In the genomic region with DNA sequence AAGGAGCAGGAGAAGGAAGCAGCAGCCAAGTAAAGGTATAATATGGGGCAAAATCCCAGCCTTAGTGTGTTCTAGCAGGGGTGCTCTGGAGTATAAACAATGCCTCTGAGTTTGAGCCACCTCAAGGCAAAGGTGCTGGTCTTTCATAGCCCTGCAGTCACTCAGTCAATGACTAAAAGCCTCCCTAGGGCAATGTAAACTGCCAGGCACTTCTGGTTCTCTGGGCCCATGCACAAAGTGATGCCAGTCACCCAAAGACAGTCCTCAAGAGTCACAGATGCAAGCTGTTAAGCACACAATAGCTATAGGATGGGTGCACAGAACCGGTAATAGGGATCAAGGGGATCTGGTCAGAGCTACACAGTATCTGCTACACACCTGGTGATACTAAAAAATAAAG, we compare ENCODE assay signal across 17 cellular contexts. TPM values are rescaled to one million over a fixed set of nuclear protein-coding genes. Genes with fewer than 3 reads are reported as not detected.
DNase-seq lines count a peak whose midpoint lies in the region; ATAC-seq and TF ChIP-seq lines count a peak whose summit lies in the region.
"Had no signal": no experiment of that assay in that cellular context is flagged by ENCODE, and none has a peak within 500 bp of the region (broad histone marks: within the 10 kb centered on the region; RNA-seq: fewer than 3 reads in every experiment).

No MANE protein-coding gene starts in this region.

- TF ChIP-seq CTCF in A673 (conservative IDR thresholded peaks at IDR 0.05; ENCODE audit: low read depth, low read length), result no peak
- no peak for TF ChIP-seq CTCF in coronary artery (IDR thresholded peaks at IDR 0.05)

- H3K4me1 ChIP-seq in A673 (ENCODE audit: insufficient read depth, low read length, poor library complexity, severe bottlenecking), result peaks cover 30% of the 10 kb centered on the region
- H3K4me1 ChIP-seq in CD4-positive, CD25-positive, alpha-beta regulatory T cell (ENCODE audit: control insufficient read depth, insufficient read depth, low read length, poor library complexity, severe bottlenecking), result no peaks in the 10 kb centered on the region

- H3K27me3 Mint-ChIP-seq in CD4-positive, CD25-positive, alpha-beta regulatory T cell, result no peaks in the 10 kb centered on the region
- H3K27me3 Mint-ChIP-seq: IgD-negative memory B cell had no signal

- H3K27me3 ChIP-seq in A673 (replicated peaks; ENCODE audit: insufficient read depth, low read depth, low read length, poor library complexity), result no peaks in the 10 kb centered on the region
- H3K27me3 ChIP-seq in CD4-positive, CD25-positive, alpha-beta regulatory T cell (ENCODE audit: control insufficient read depth, insufficient read depth, low read length), result no peaks in the 10 kb centered on the region
- H3K27me3 ChIP-seq: BLaER1 treated with 17β-estradiol and CSF1 and Interleukin-3, amounts not matched to agents 10 nM and 100 nM had no signal

- H3K36me3 Mint-ChIP-seq in CD4-positive, CD25-positive, alpha-beta regulatory T cell, result peaks cover 21% of the 10 kb centered on the region
- H3K36me3 Mint-ChIP-seq: IgD-negative memory B cell had no signal

- DNase-seq in A673 (ENCODE audit: low spot score), result no peak
- DNase-seq in CD4-positive, CD25-positive, alpha-beta regulatory T cell, result no peak
- peak; percentile 59 for DNase-seq in NCI-H524 treated with DMSO at 0.1 percent for 48 hours (lab: John Stamatoyannopoulos, UW)
- peak; percentile 31 for DNase-seq in coronary artery (ENCODE audit: low spot score)
- no peak for DNase-seq in NCI-H2196 treated with DMSO at 0.1 percent for 48 hours (lab: John Stamatoyannopoulos, UW; ENCODE audit: unreplicated experiment)
- no peak for DNase-seq in HPDE6-E6E7 (ENCODE audit: extremely low spot score)
- DNase-seq: DMS 273 treated with DMSO at 0.1 percent for 48 hours, GDM1, NCI-H1417 treated with DMSO at 0.1 percent for 48 hours, NCI-H2029 treated with DMSO at 0.1 percent for 48 hours, NCI-H774, PC-9, T-helper 1 cell, T1000 had no signal

- CTCF ChIA-PET in A673 (lab: Charles Lee), result no interaction called here

- H3K4me1 Mint-ChIP-seq in CD4-positive, CD25-positive, alpha-beta regulatory T cell, result peaks cover 19 to 54% (median 34%) of the 10 kb centered on the region in 4 donors

- no peak overlapping the region for H3K4me3 Mint-ChIP-seq in CD4-positive, CD25-positive, alpha-beta regulatory T cell
- H3K4me3 Mint-ChIP-seq: IgD-negative memory B cell had no signal

- H3K9me3 ChIP-seq in A673 (ENCODE audit: low read depth, low read length, poor library complexity, severe bottlenecking), result no peaks in the 10 kb centered on the region
- H3K9me3 ChIP-seq in CD4-positive, CD25-positive, alpha-beta regulatory T cell (ENCODE audit: control insufficient read depth in 2 of 2, low read length in 2 of 2), result no peaks in the 10 kb centered on the region

- H3K36me3 ChIP-seq in A673 (ENCODE audit: insufficient read depth, low read length, poor library complexity, severe bottlenecking), result no peaks in the 10 kb centered on the region
- H3K36me3 ChIP-seq in CD4-positive, CD25-positive, alpha-beta regulatory T cell (ENCODE audit: control insufficient read depth, insufficient read depth, low read length), result peaks cover 4% of the 10 kb centered on the region

- H3K4me3 ChIP-seq in A673 (ENCODE audit: low read depth, low read length, poor library complexity, severe bottlenecking), result no peak overlapping the region
- H3K4me3 ChIP-seq in CD4-positive, CD25-positive, alpha-beta regulatory T cell (ENCODE audit: low read depth, low read length), result no peak overlapping the region
- no peak overlapping the region for H3K4me3 ChIP-seq in coronary artery
- H3K4me3 ChIP-seq: BLaER1 treated with 17β-estradiol and CSF1 and Interleukin-3, amounts not matched to agents 10 nM and 100 nM; PC-9 had no signal

- H3K27ac ChIP-seq in A673 (ENCODE audit: low read depth, low read length, poor library complexity, severe bottlenecking) (peak overlapping the region; percentile 62), coronary artery (no peak overlapping the region)
- no peak overlapping the region for H3K27ac ChIP-seq in CD4-positive, CD25-positive, alpha-beta regulatory T cell (ENCODE audit: insufficient read depth, low read length, poor library complexity, severe bottlenecking)
- H3K27ac ChIP-seq: BLaER1 treated with 17β-estradiol and CSF1 and Interleukin-3, amounts not matched to agents 10 nM and 100 nM; PC-9 had no signal

- POLR2A ChIA-PET in A673 (lab: Charles Lee; ENCODE audit: low non-redundant PET), result no interaction called here

- BruUV-seq in A673 (replicated peaks; lab: Mats Ljungman, UMichigan), result no TSS peak

- intact Hi-C loops in A673 (cut with micrococcal nuclease; ENCODE audit: unreplicated experiment), result no loop called here

- peak overlapping the region; percentile 0 to 72 (median 37) for H3K27ac Mint-ChIP-seq in CD4-positive, CD25-positive, alpha-beta regulatory T cell

- no peaks in the 10 kb centered on the region for H3K9me3 Mint-ChIP-seq in CD4-positive, CD25-positive, alpha-beta regulatory T cell
- H3K9me3 Mint-ChIP-seq: IgD-negative memory B cell had no signal

- ATAC-seq in CD4-positive, CD25-positive, alpha-beta regulatory T cell (ENCODE audit: low read depth in 2 of 2), result no peak
- ATAC-seq in HG03521 (IDR thresholded peaks at IDR 0.05; ENCODE audit: unreplicated experiment), result no peak

RNA-seq across cellular contexts. Expression of a gene that starts 12.6 kb away (rescaled TPM):
- 17.2 and 18.0 TPM in 2 replicates for total RNA-seq in A673 (2021)
- 13.5 TPM for total RNA-seq in CD4-positive, CD25-positive, alpha-beta regulatory T cell
- polyA plus RNA-seq in CD4-positive, CD25-positive, alpha-beta regulatory T cell, result 1 to 10 TPM in 2 of 4 donors, under 1 TPM in 2; 0.22 to 1.6 (median 1.2) TPM

RNA-seq across cellular contexts. Expression of a gene that starts 30.1 kb away (rescaled TPM):
- 102 and 118 TPM in 2 replicates for total RNA-seq in A673 (2021)
- total RNA-seq in CD4-positive, CD25-positive, alpha-beta regulatory T cell, result 36.6 TPM
- polyA plus RNA-seq in CD4-positive, CD25-positive, alpha-beta regulatory T cell, result 10 to 100 TPM; 47.2 to 73.9 (median 70.6) TPM

RNA-seq across cellular contexts. Expression of a gene that starts 33.1 kb away (rescaled TPM):
- 55.1 and 68.8 TPM in 2 replicates for total RNA-seq in A673 (2021)
- total RNA-seq in CD4-positive, CD25-positive, alpha-beta regulatory T cell, result 26.9 TPM
- polyA plus RNA-seq in CD4-positive, CD25-positive, alpha-beta regulatory T cell, result 10 to 100 TPM; 11.2 to 18.3 (median 13.2) TPM

Comparison
In these comparisons a context has a peak if more than half of its experiments do, and no peak if none do; other contexts are left out.
1. DNase-seq: peak in NCI-H524 treated with DMSO at 0.1 percent for 48 hours (single experiment) and coronary artery (single experiment); none in A673 (single experiment), CD4-positive, CD25-positive, alpha-beta regulatory T cell (0 of 3), NCI-H2196 treated with DMSO at 0.1 percent for 48 hours (single experiment) and HPDE6-E6E7 (single experiment).